Comparison of ENCODE assay signal across 10 cellular contexts in the genomic region with DNA sequence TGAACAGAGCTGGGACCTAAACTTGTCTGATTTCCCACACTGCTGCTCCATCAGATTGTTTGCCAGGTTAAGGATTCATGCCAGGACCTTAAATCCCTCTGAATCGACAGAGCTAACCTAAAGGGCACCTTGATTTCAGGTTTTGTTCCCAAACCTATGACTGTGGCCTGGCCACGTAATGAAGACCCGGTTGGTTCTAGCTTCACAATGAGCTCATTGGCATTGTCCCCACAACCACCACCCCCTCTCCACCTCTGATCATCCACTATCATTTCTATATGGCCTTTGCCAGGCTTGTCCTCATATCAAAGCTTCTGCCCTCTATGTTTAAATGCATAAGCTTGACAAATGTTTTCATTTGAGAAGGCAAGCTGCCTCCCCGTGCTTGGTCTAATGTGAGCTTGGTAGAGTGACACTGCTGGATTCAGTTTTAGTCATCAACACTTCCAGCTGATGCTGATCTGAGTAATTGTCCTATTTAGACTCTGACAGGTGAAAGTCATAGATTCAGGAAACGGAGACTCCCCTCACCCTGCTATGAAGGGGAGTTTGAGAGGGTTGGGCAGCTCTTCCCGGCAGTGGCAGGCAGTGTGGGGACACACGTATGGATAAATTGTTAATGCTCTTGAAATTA.
DNase-seq lines count a peak whose midpoint lies in the region; ATAC-seq, FAIRE-seq and TF ChIP-seq lines count a peak whose summit lies in the region.
"Had no signal": no experiment of that assay in that cellular context is flagged by ENCODE, and none has a peak within 500 bp of the region (broad histone marks: within the 10 kb centered on the region; RNA-seq: fewer than 3 reads in every experiment).

No MANE protein-coding gene starts in this region.

- H3K9me3 ChIP-seq in pancreas: no peaks in the 10 kb centered on the region

- no peak overlapping the region for H3K4me3 ChIP-seq in pancreas

- WGBS in pancreas, 2 donors: 92 to 95% methylated on average over 7 of the region's 7 CpGs

- no peak for FAIRE-seq in pancreas (lab: Jason Lieb, UNC)

- H3K27ac ChIP-seq in pancreas: no peak overlapping the region

- no peak for TF ChIP-seq CTCF in pancreas (IDR thresholded peaks at IDR 0.05)

- H3K36me3 ChIP-seq in pancreas: no peaks in the 10 kb centered on the region

- ATAC-seq in GM21825 (IDR thresholded peaks at IDR 0.05; ENCODE audit: unreplicated experiment) (peak; percentile 93), HG03442 (IDR thresholded peaks at IDR 0.05; ENCODE audit: unreplicated experiment) (peak; percentile 99), pancreas (no peak)
- ATAC-seq: PC-3 had no signal

- H3K4me1 ChIP-seq in pancreas: no peaks in the 10 kb centered on the region

- DNase-seq in stimulated activated CD4-positive, alpha-beta T cell treated with anti-CD3 and anti-CD28 coated beads, Interleukin-15, amount 100 ng/mL, for 48 hours (ENCODE audit: low read depth in 2 of 2): peak; percentile 36 to 42
- no peak for DNase-seq in stimulated activated CD4-positive, alpha-beta T cell treated with anti-CD3 and anti-CD28 coated beads, Interleukin-4, amount 100 ng/mL, for 4 hours
- DNase-seq in NCI-H82 (lab: John Stamatoyannopoulos, UW) (no peak), pancreas (no peak), middle frontal gyrus (ENCODE audit: extremely low spot score, low spot score) (no peak)
- no peak for DNase-seq in effector CD8-positive, alpha-beta T cell (lab: John Stamatoyannopoulos, UW)
- DNase-seq: activated CD4-positive, CD25-positive, alpha-beta regulatory T cell; PC-3 had no signal

- H3K27me3 ChIP-seq in pancreas: no peaks in the 10 kb centered on the region

- intact Hi-C loops in pancreas (cut with DNase I): no loop called here

Comparison
In these comparisons a context has a peak if more than half of its experiments do, and no peak if none do; other contexts are left out.
1. DNase-seq: peak in stimulated activated CD4-positive, alpha-beta T cell treated with anti-CD3 and anti-CD28 coated beads, Interleukin-15, amount 100 ng/mL, for 48 hours (2 of 2); none in stimulated activated CD4-positive, alpha-beta T cell treated with anti-CD3 and anti-CD28 coated beads, Interleukin-4, amount 100 ng/mL, for 4 hours (0 of 2), NCI-H82 (single experiment), pancreas (0 of 6), middle frontal gyrus (single experiment) and effector CD8-positive, alpha-beta T cell (single experiment).
2. ATAC-seq: peak in GM21825 (single experiment) and HG03442 (single experiment); none in pancreas (0 of 4).